In genomic region chr16:28297308-28297707, GRCh38 we compare ENCODE assay signal across 23 cellular contexts. TPM values are rescaled to one million over a fixed set of nuclear protein-coding genes. Genes with fewer than 3 reads are reported as not detected.
DNase-seq lines count a peak whose midpoint lies in the region; ATAC-seq and TF ChIP-seq lines count a peak whose summit lies in the region.
"Had no signal": no experiment of that assay in that cellular context is flagged by ENCODE, and none has a peak within 500 bp of the region (broad histone marks: within the 10 kb centered on the region; RNA-seq: fewer than 3 reads in every experiment).

No MANE protein-coding gene starts in this region.

- H3K4me3 Mint-ChIP-seq in activated CD4-positive, alpha-beta T cell treated with anti-CD3 and anti-CD28 coated beads for 36 hours: no peak overlapping the region
- H3K4me3 Mint-ChIP-seq in CD4-positive, CD25-positive, alpha-beta regulatory T cell: peak overlapping the region; percentile 75 to 90 (median 82)
- H3K4me3 Mint-ChIP-seq in activated CD8-positive, alpha-beta T cell treated with anti-CD3 and anti-CD28 coated beads for 36 hours: peak overlapping the region; percentile 42
- H3K4me3 Mint-ChIP-seq in naive thymus-derived CD4-positive, alpha-beta T cell: peak overlapping the region; percentile 43 to 83 (median 72)
- H3K4me3 Mint-ChIP-seq: HFFc6 had no signal

- no peak overlapping the region for H3K27ac ChIP-seq in CD4-positive, CD25-positive, alpha-beta regulatory T cell (ENCODE audit: insufficient read depth, low read length, poor library complexity, severe bottlenecking)
- peak overlapping the region; percentile 54 for H3K27ac ChIP-seq in naive thymus-derived CD4-positive, alpha-beta T cell (ENCODE audit: low read depth, low read length)
- H3K27ac ChIP-seq: coronary artery, transverse colon had no signal

- no peak for TF ChIP-seq CTCF in activated CD8-positive, alpha-beta T cell treated with anti-CD3 and anti-CD28 coated beads for 36 hours (IDR thresholded peaks at IDR 0.05)

- H3K9me3 ChIP-seq in CD4-positive, CD25-positive, alpha-beta regulatory T cell (ENCODE audit: control insufficient read depth in 2 of 2, low read length in 2 of 2): no peaks in the 10 kb centered on the region
- H3K9me3 ChIP-seq in naive thymus-derived CD4-positive, alpha-beta T cell (ENCODE audit: control insufficient read depth in 2 of 3, low read length in 3 of 3): no peaks in the 10 kb centered on the region
- H3K9me3 ChIP-seq: BE2C, transverse colon had no signal

- H3K27me3 ChIP-seq in CD4-positive, CD25-positive, alpha-beta regulatory T cell (ENCODE audit: control insufficient read depth, insufficient read depth, low read length): no peaks in the 10 kb centered on the region
- H3K27me3 ChIP-seq in naive thymus-derived CD4-positive, alpha-beta T cell (ENCODE audit: control insufficient read depth in 2 of 2, insufficient read depth in 2 of 2, low read length in 2 of 2): no peaks in the 10 kb centered on the region

- peak overlapping the region; percentile 29 for H3K27ac Mint-ChIP-seq in activated CD4-positive, alpha-beta T cell treated with anti-CD3 and anti-CD28 coated beads for 36 hours
- H3K27ac Mint-ChIP-seq in CD4-positive, CD25-positive, alpha-beta regulatory T cell: peak overlapping the region; percentile 73 to 94 (median 90)
- H3K27ac Mint-ChIP-seq in activated CD8-positive, alpha-beta T cell treated with anti-CD3 and anti-CD28 coated beads for 36 hours: peak overlapping the region; percentile 77
- peak overlapping the region; percentile 61 to 96 (median 87) for H3K27ac Mint-ChIP-seq in naive thymus-derived CD4-positive, alpha-beta T cell
- H3K27ac Mint-ChIP-seq: HFFc6 had no signal

- no peak for ATAC-seq in activated CD4-positive, alpha-beta T cell treated with anti-CD3 and anti-CD28 coated beads for 36 hours
- no peak for ATAC-seq in CD4-positive, CD25-positive, alpha-beta regulatory T cell (ENCODE audit: low read depth in 2 of 2)
- no peak for ATAC-seq in activated CD8-positive, alpha-beta T cell treated with anti-CD3 and anti-CD28 coated beads for 36 hours
- ATAC-seq in naive thymus-derived CD4-positive, alpha-beta T cell: no peak
- ATAC-seq in HG02623 (IDR thresholded peaks at IDR 0.05; ENCODE audit: unreplicated experiment) (no peak), HG03571 (IDR thresholded peaks at IDR 0.05; ENCODE audit: unreplicated experiment) (no peak)

- H3K4me1 ChIP-seq in CD4-positive, CD25-positive, alpha-beta regulatory T cell (ENCODE audit: control insufficient read depth, insufficient read depth, low read length, poor library complexity, severe bottlenecking): peaks cover 67% of the 10 kb centered on the region
- peaks cover 61 to 62% of the 10 kb centered on the region in 2 donors for H3K4me1 ChIP-seq in naive thymus-derived CD4-positive, alpha-beta T cell (ENCODE audit: control insufficient read depth in 2 of 2, insufficient read depth in 2 of 2, low read length in 2 of 2)
- H3K4me1 ChIP-seq: BE2C had no signal

- no peaks in the 10 kb centered on the region for H3K36me3 ChIP-seq in CD4-positive, CD25-positive, alpha-beta regulatory T cell (ENCODE audit: control insufficient read depth, insufficient read depth, low read length)
- peaks cover 0 to 21% (median 0%) of the 10 kb centered on the region in 3 experiments for H3K36me3 ChIP-seq in naive thymus-derived CD4-positive, alpha-beta T cell (ENCODE audit: control insufficient read depth in 2 of 3, insufficient read depth in 3 of 3, low read length in 3 of 3)
- H3K36me3 ChIP-seq: BE2C, transverse colon had no signal

- no peaks in the 10 kb centered on the region for H3K27me3 Mint-ChIP-seq in activated CD4-positive, alpha-beta T cell treated with anti-CD3 and anti-CD28 coated beads for 36 hours
- no peaks in the 10 kb centered on the region for H3K27me3 Mint-ChIP-seq in CD4-positive, CD25-positive, alpha-beta regulatory T cell
- no peaks in the 10 kb centered on the region for H3K27me3 Mint-ChIP-seq in activated CD8-positive, alpha-beta T cell treated with anti-CD3 and anti-CD28 coated beads for 36 hours
- H3K27me3 Mint-ChIP-seq in naive thymus-derived CD4-positive, alpha-beta T cell: peaks cover 0 to 23% (median 0%) of the 10 kb centered on the region in 5 donors

- no peak for DNase-seq in activated CD4-positive, alpha-beta T cell treated with anti-CD3 and anti-CD28 coated beads for 36 hours
- DNase-seq in activated CD4-positive, alpha-beta T cell treated with anti-CD3 and anti-CD28 coated beads, Interleukin-2, amount 50 U/mL, for 4 hours: no peak
- DNase-seq in CD4-positive, CD25-positive, alpha-beta regulatory T cell: no peak
- DNase-seq in activated CD8-positive, alpha-beta T cell treated with anti-CD3 and anti-CD28 coated beads for 36 hours: no peak
- DNase-seq in naive thymus-derived CD4-positive, alpha-beta T cell: no peak
- no peak for DNase-seq in AG08395 (ENCODE audit: low spot score)
- DNase-seq: BE2C; EL; HFFc6; Kasumi-1; NCI-H1092; NCI-H1930; NCI-H226; NCI-H774; occipital lobe; retina; stimulated activated CD4-positive, alpha-beta T cell treated with anti-CD3 and anti-CD28 coated beads, Interleukin-4, amount 100 ng/mL, for 1 hour; stimulated activated naive CD4-positive, alpha-beta T cell treated with Interleukin-2 at 50 U/mL for 16 hours; transverse colon had no signal

- intact Hi-C loops in activated CD4-positive, alpha-beta T cell treated with anti-CD3 and anti-CD28 coated beads for 36 hours (cut with DNase I, micrococcal nuclease): no loop called here
- intact Hi-C loops in activated CD8-positive, alpha-beta T cell treated with anti-CD3 and anti-CD28 coated beads for 36 hours (cut with micrococcal nuclease): no loop called here
- intact Hi-C loops in naive thymus-derived CD4-positive, alpha-beta T cell (cut with micrococcal nuclease): no loop called here

- POLR2A ChIA-PET in activated CD4-positive, alpha-beta T cell treated with anti-CD3 and anti-CD28 coated beads for 36 hours (lab: Charles Lee): interaction anchor here (0.6 kb wide), 1 partner anchor 527 kb away, joined by 3 read pairs; no protein-coding TSS in a partner anchor
- POLR2A ChIA-PET in activated CD8-positive, alpha-beta T cell treated with anti-CD3 and anti-CD28 coated beads for 36 hours (lab: Charles Lee): interaction anchor here (0.8 to 1.4 kb wide), 5 partner anchors 9 to 20 kb away, joined by 3 to 4 read pairs (median 3); no protein-coding TSS in a partner anchor
- POLR2A ChIA-PET in naive thymus-derived CD4-positive, alpha-beta T cell (lab: Charles Lee): interaction anchor here (0.6 to 12.2 kb wide), 4 partner anchors 12 to 23 kb away, joined by 3 to 205 read pairs (median 9); no protein-coding TSS in a partner anchor

- no peaks in the 10 kb centered on the region for H3K9me3 Mint-ChIP-seq in activated CD4-positive, alpha-beta T cell treated with anti-CD3 and anti-CD28 coated beads for 36 hours (ENCODE audit: low read depth)
- H3K9me3 Mint-ChIP-seq in CD4-positive, CD25-positive, alpha-beta regulatory T cell: no peaks in the 10 kb centered on the region
- no peaks in the 10 kb centered on the region for H3K9me3 Mint-ChIP-seq in activated CD8-positive, alpha-beta T cell treated with anti-CD3 and anti-CD28 coated beads for 36 hours
- H3K9me3 Mint-ChIP-seq in naive thymus-derived CD4-positive, alpha-beta T cell: no peaks in the 10 kb centered on the region
- H3K9me3 Mint-ChIP-seq: HFFc6 had no signal

- CTCF ChIA-PET in activated CD4-positive, alpha-beta T cell treated with anti-CD3 and anti-CD28 coated beads for 36 hours (lab: Charles Lee): interaction anchor here (0.7 to 1.7 kb wide), 5 partner anchors 16 to 30 kb away, joined by 3 to 8 read pairs (median 5); no protein-coding TSS in a partner anchor
- CTCF ChIA-PET in activated CD8-positive, alpha-beta T cell treated with anti-CD3 and anti-CD28 coated beads for 36 hours (lab: Charles Lee): interaction anchor here (1.2 to 4.9 kb wide), 3 partner anchors 12 to 20 kb away, joined by 3 to 29 read pairs (median 7); no protein-coding TSS in a partner anchor
- CTCF ChIA-PET in naive thymus-derived CD4-positive, alpha-beta T cell (lab: Charles Lee): interaction anchor here (0.5 to 1.3 kb wide), 4 partner anchors 13 to 28 kb away, joined by 3 to 6 read pairs (median 5); no protein-coding TSS in a partner anchor

- H3K4me1 Mint-ChIP-seq in activated CD4-positive, alpha-beta T cell treated with anti-CD3 and anti-CD28 coated beads for 36 hours: peaks cover 48% of the 10 kb centered on the region
- peaks cover 5 to 79% (median 43%) of the 10 kb centered on the region in 4 donors for H3K4me1 Mint-ChIP-seq in CD4-positive, CD25-positive, alpha-beta regulatory T cell
- peaks cover 64% of the 10 kb centered on the region for H3K4me1 Mint-ChIP-seq in activated CD8-positive, alpha-beta T cell treated with anti-CD3 and anti-CD28 coated beads for 36 hours (ENCODE audit: low read depth)
- peaks cover 44 to 81% (median 68%) of the 10 kb centered on the region in 7 donors for H3K4me1 Mint-ChIP-seq in naive thymus-derived CD4-positive, alpha-beta T cell

- H3K36me3 Mint-ChIP-seq in activated CD4-positive, alpha-beta T cell treated with anti-CD3 and anti-CD28 coated beads for 36 hours (ENCODE audit: low read depth): peaks cover 6% of the 10 kb centered on the region
- peaks cover 18% of the 10 kb centered on the region for H3K36me3 Mint-ChIP-seq in CD4-positive, CD25-positive, alpha-beta regulatory T cell
- H3K36me3 Mint-ChIP-seq in activated CD8-positive, alpha-beta T cell treated with anti-CD3 and anti-CD28 coated beads for 36 hours (ENCODE audit: low read depth): peaks cover 24% of the 10 kb centered on the region
- peaks cover 0 to 16% (median 4%) of the 10 kb centered on the region in 5 donors for H3K36me3 Mint-ChIP-seq in naive thymus-derived CD4-positive, alpha-beta T cell

- peak overlapping the region; percentile 7 for H3K4me3 ChIP-seq in CD4-positive, CD25-positive, alpha-beta regulatory T cell (ENCODE audit: low read depth, low read length)
- peak overlapping the region; percentile 9 for H3K4me3 ChIP-seq in naive thymus-derived CD4-positive, alpha-beta T cell (ENCODE audit: low read length)
- H3K4me3 ChIP-seq: coronary artery, transverse colon had no signal

RNA-seq across cellular contexts. Expression of gene SBK1, which starts 5.0 kb away (rescaled TPM):
- 1 to 10 TPM; 6.5 to 6.6 TPM for total RNA-seq in activated CD4-positive, alpha-beta T cell treated with anti-CD3 and anti-CD28 coated beads for 36 hours
- 20.2 TPM for total RNA-seq in CD4-positive, CD25-positive, alpha-beta regulatory T cell
- polyA plus RNA-seq in CD4-positive, CD25-positive, alpha-beta regulatory T cell: 1 to 10 TPM; 2.0 to 4.9 (median 3.1) TPM
- total RNA-seq in activated CD8-positive, alpha-beta T cell treated with anti-CD3 and anti-CD28 coated beads for 36 hours: 10 to 100 TPM; 35.3 to 35.9 TPM
- 10 to 100 TPM in 4 of 5 experiments, 1 to 10 TPM in 1; 6.0 to 19.9 (median 17.9) TPM for total RNA-seq in naive thymus-derived CD4-positive, alpha-beta T cell
- 10 to 100 TPM in 1 of 2 donors, 1 to 10 TPM in 1; 4.2 to 10.0 TPM for polyA plus RNA-seq in naive thymus-derived CD4-positive, alpha-beta T cell
- total RNA-seq: HFFc6 had no signal
- polyA plus RNA-seq: fibroblast of lung had no signal

Comparison
In these comparisons a context has a peak if more than half of its experiments do, and no peak if none do; other contexts are left out.
1. H3K27ac Mint-ChIP-seq: peak in every context shown above with its lines; median percentile 90 in CD4-positive, CD25-positive, alpha-beta regulatory T cell; 87 in naive thymus-derived CD4-positive, alpha-beta T cell; 77 in activated CD8-positive, alpha-beta T cell treated with anti-CD3 and anti-CD28 coated beads for 36 hours; 29 in activated CD4-positive, alpha-beta T cell treated with anti-CD3 and anti-CD28 coated beads for 36 hours.